1 cellular context compared by ENCODE assay signal in genomic region chr1:17193222-17194132, GRCh38.
TF ChIP-seq lines count a peak whose summit lies in the region.

No MANE protein-coding gene starts in this region.

TF ChIP-seq in WTC11, 78 proteins besides CTCF, POLR2A, EP300 and RAD21:
- TF ChIP-seq ZNF425 (CRISPR knock-in tag; conservative IDR thresholded peaks at IDR 0.05) (no peak), CDX4 (CRISPR knock-in tag; IDR thresholded peaks at IDR 0.05; ENCODE audit: borderline replicate concordance) (no peak), ZNF219 (CRISPR knock-in tag; IDR thresholded peaks at IDR 0.05; ENCODE audit: borderline replicate concordance) (no peak), SP1 (CRISPR knock-in tag; conservative IDR thresholded peaks at IDR 0.05) (no peak), STAT6 (CRISPR knock-in tag; conservative IDR thresholded peaks at IDR 0.05; ENCODE audit: low read depth) (no peak)
